ENCODE assay signal across 27 cellular contexts in the genomic region with DNA sequence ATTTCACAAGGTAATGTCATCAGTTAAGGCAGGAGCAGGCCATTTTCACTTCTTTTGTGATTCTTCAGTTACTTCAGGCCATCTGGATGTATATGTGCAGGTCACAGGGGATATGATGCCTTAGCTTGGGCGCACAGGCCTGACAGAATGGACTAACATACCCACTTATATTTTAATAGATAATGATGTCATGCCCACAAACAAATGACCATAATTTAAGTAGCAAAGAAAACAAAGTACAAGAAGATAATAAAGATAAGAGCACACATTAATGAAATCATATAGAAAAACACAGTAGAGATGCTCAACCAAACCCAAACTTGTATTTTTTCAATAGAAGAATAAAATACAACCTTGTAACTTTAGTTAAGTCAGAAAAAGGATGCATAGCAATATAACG.
"Had no signal": no experiment of that assay in that cellular context is flagged by ENCODE, and none has a peak within 500 bp of the region (broad histone marks: within the 10 kb centered on the region; RNA-seq: fewer than 3 reads in every experiment).

No MANE protein-coding gene starts in this region.

- H3K9me3 Mint-ChIP-seq: activated CD4-positive, alpha-beta memory T cell treated with anti-CD3 and anti-CD28 coated beads, Interleukin-2, amount 10 ng/mL, durations not matched to agents 7 days and 5 days; activated CD4-positive, alpha-beta T cell treated with anti-CD3 and anti-CD28 coated beads, Interleukin-2, amount 10 ng/mL, durations not matched to agents 7 days and 5 days; activated naive CD4-positive, alpha-beta T cell treated with anti-CD3 and anti-CD28 coated beads, Interleukin-2, amount 10 ng/mL, durations not matched to agents 7 days and 5 days; activated naive CD4-positive, alpha-beta T cell treated with anti-CD3 and anti-CD28 coated beads, Interleukin-2, amount 50 U/mL, for 72 hours; activated naive CD8-positive, alpha-beta T cell treated with anti-CD3 and anti-CD28 coated beads, Interleukin-2, amount 10 ng/mL, durations not matched to agents 7 days and 5 days; activated T-cell treated with anti-CD3 and anti-CD28 coated beads, Interleukin-2, amount 50 U/mL, for 24 hours; activated T-cell treated with anti-CD3 and anti-CD28 coated beads, Interleukin-2, amount 50 U/mL, for 72 hours; brain had no signal

- H3K36me3 ChIP-seq: ascending aorta, breast epithelium, cardiac muscle cell, colonic mucosa, esophagus muscularis mucosa, heart left ventricle had no signal

- H3K4me1 ChIP-seq: ascending aorta, breast epithelium, colonic mucosa, esophagus muscularis mucosa, heart left ventricle had no signal

- H3K4me1 Mint-ChIP-seq: activated CD4-positive, alpha-beta memory T cell treated with anti-CD3 and anti-CD28 coated beads, Interleukin-2, amount 10 ng/mL, durations not matched to agents 7 days and 5 days; activated CD4-positive, alpha-beta T cell treated with anti-CD3 and anti-CD28 coated beads, Interleukin-2, amount 10 ng/mL, durations not matched to agents 7 days and 5 days; activated naive CD4-positive, alpha-beta T cell treated with anti-CD3 and anti-CD28 coated beads, Interleukin-2, amount 10 ng/mL, durations not matched to agents 7 days and 5 days; activated naive CD8-positive, alpha-beta T cell treated with anti-CD3 and anti-CD28 coated beads, Interleukin-2, amount 10 ng/mL, durations not matched to agents 7 days and 5 days; brain had no signal

- H3K27ac Mint-ChIP-seq: activated CD4-positive, alpha-beta memory T cell treated with anti-CD3 and anti-CD28 coated beads, Interleukin-2, amount 10 ng/mL, durations not matched to agents 7 days and 5 days; activated CD4-positive, alpha-beta T cell treated with anti-CD3 and anti-CD28 coated beads, Interleukin-2, amount 10 ng/mL, durations not matched to agents 7 days and 5 days; activated naive CD4-positive, alpha-beta T cell treated with anti-CD3 and anti-CD28 coated beads, Interleukin-2, amount 10 ng/mL, durations not matched to agents 7 days and 5 days; activated naive CD4-positive, alpha-beta T cell treated with anti-CD3 and anti-CD28 coated beads, Interleukin-2, amount 50 U/mL, for 72 hours; activated naive CD8-positive, alpha-beta T cell treated with anti-CD3 and anti-CD28 coated beads, Interleukin-2, amount 10 ng/mL, durations not matched to agents 7 days and 5 days; activated T-cell treated with anti-CD3 and anti-CD28 coated beads, Interleukin-2, amount 50 U/mL, for 24 hours; activated T-cell treated with anti-CD3 and anti-CD28 coated beads, Interleukin-2, amount 50 U/mL, for 72 hours; brain had no signal

- H3K4me3 ChIP-seq: ascending aorta, breast epithelium, cardiac muscle cell, colonic mucosa, esophagus muscularis mucosa, heart left ventricle had no signal

- H3K9me3 ChIP-seq: ascending aorta, breast epithelium, colonic mucosa, esophagus muscularis mucosa, heart left ventricle had no signal

- H3K36me3 Mint-ChIP-seq: activated naive CD4-positive, alpha-beta T cell treated with anti-CD3 and anti-CD28 coated beads, Interleukin-2, amount 10 ng/mL, durations not matched to agents 7 days and 5 days; activated naive CD4-positive, alpha-beta T cell treated with anti-CD3 and anti-CD28 coated beads, Interleukin-2, amount 50 U/mL, for 72 hours; activated naive CD8-positive, alpha-beta T cell treated with anti-CD3 and anti-CD28 coated beads, Interleukin-2, amount 10 ng/mL, durations not matched to agents 7 days and 5 days; brain had no signal

- H3K4me3 Mint-ChIP-seq: activated CD4-positive, alpha-beta memory T cell treated with anti-CD3 and anti-CD28 coated beads, Interleukin-2, amount 10 ng/mL, durations not matched to agents 7 days and 5 days; activated CD4-positive, alpha-beta T cell treated with anti-CD3 and anti-CD28 coated beads, Interleukin-2, amount 10 ng/mL, durations not matched to agents 7 days and 5 days; activated naive CD4-positive, alpha-beta T cell treated with anti-CD3 and anti-CD28 coated beads, Interleukin-2, amount 10 ng/mL, durations not matched to agents 7 days and 5 days; activated naive CD8-positive, alpha-beta T cell treated with anti-CD3 and anti-CD28 coated beads, Interleukin-2, amount 10 ng/mL, durations not matched to agents 7 days and 5 days; activated T-cell treated with anti-CD3 and anti-CD28 coated beads, Interleukin-2, amount 50 U/mL, for 24 hours; activated T-cell treated with anti-CD3 and anti-CD28 coated beads, Interleukin-2, amount 50 U/mL, for 72 hours; brain had no signal

- ATAC-seq: activated naive CD4-positive, alpha-beta T cell treated with anti-CD3 and anti-CD28 coated beads, Interleukin-2, amount 50 U/mL, for 72 hours; activated T-cell treated with anti-CD3 and anti-CD28 coated beads, Interleukin-2, amount 50 U/mL, for 72 hours; heart left ventricle had no signal

- H3K27me3 ChIP-seq: ascending aorta, cardiac muscle cell, colonic mucosa had no signal

- H3K27ac ChIP-seq: ascending aorta, breast epithelium, cardiac muscle cell, colonic mucosa, esophagus muscularis mucosa, heart left ventricle had no signal

- DNase-seq: activated CD4-positive, alpha-beta memory T cell treated with anti-CD3 and anti-CD28 coated beads, Interleukin-2, amount 10 ng/mL, durations not matched to agents 7 days and 5 days; activated CD4-positive, alpha-beta T cell treated with anti-CD3 and anti-CD28 coated beads for 1 hour; activated CD4-positive, alpha-beta T cell treated with anti-CD3 and anti-CD28 coated beads for 4 hours; activated CD4-positive, alpha-beta T cell treated with anti-CD3 and anti-CD28 coated beads, Interleukin-2, amount 10 ng/mL, durations not matched to agents 7 days and 5 days; activated CD4-positive, alpha-beta T cell treated with anti-CD3 and anti-CD28 coated beads, Interleukin-2, amount 50 U/mL, for 4 hours; activated CD8-positive, alpha-beta memory T cell treated with anti-CD3 and anti-CD28 coated beads, Interleukin-2, amount 50 U/mL, for 48 hours; activated gamma-delta T cell; activated naive CD4-positive, alpha-beta T cell; activated naive CD4-positive, alpha-beta T cell treated with anti-CD3 and anti-CD28 coated beads, Interleukin-2, amount 10 ng/mL, durations not matched to agents 7 days and 5 days; activated naive CD8-positive, alpha-beta T cell treated with anti-CD3 and anti-CD28 coated beads, Interleukin-2, amount 10 ng/mL, durations not matched to agents 7 days and 5 days; activated T-cell treated with anti-CD3 and anti-CD28 coated beads for 4 hours; activated T-cell treated with anti-CD3 and anti-CD28 coated beads, Interleukin-2, amount 50 U/mL, for 24 hours; activated T-cell treated with anti-CD3 and anti-CD28 coated beads, Interleukin-2, amount 50 U/mL, for 72 hours; central memory CD4-positive, alpha-beta T cell; cerebellar nuclear complex; colonic mucosa; effector memory CD4-positive, alpha-beta T cell; erythroblast; foreskin melanocyte; heart left ventricle; T-helper 2 cell had no signal
